In the genomic region with DNA sequence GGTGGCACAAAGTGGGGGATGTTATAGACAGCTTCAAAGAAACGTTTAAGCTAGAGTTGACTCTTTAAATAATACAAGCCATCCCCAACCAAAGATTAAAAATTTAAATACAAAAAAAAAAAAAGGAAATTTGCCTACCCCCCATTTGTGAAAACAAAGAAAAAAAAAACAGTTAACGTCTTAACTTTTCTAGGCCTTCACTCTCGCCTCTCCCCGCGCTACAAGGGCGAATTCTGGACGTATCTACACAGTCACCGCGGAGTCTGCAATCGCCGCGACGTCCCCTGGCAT, we compare ENCODE assay signal across 8 cellular contexts. TPM values are rescaled to one million over a fixed set of nuclear protein-coding genes. Genes with fewer than 3 reads are reported as not detected.
A peak's percentile ranks its signal among the peaks of the same experiment; 100 is the strongest.
DNase-seq lines count a peak whose midpoint lies in the region; ATAC-seq lines count a peak whose summit lies in the region.

No MANE protein-coding gene starts in this region.

- peak overlapping the region; percentile 80 to 94 for H3K4me3 ChIP-seq in mucosa of rectum (ENCODE audit: low read length in 2 of 2)

- no peak for ATAC-seq in stimulated activated naive CD8-positive, alpha-beta T cell treated with anti-CD3 and anti-CD28 coated beads, Interleukin-15, Interleukin-2, amounts not matched to agents 100 U/mL and 50 U/mL, for 24 hours

- H3K36me3 ChIP-seq in mucosa of rectum (ENCODE audit: control insufficient read depth in 2 of 2, insufficient read depth in 2 of 2, low read length in 2 of 2) = no peaks in the 10 kb centered on the region

- no peaks in the 10 kb centered on the region for H3K9me3 Mint-ChIP-seq in stimulated activated naive CD8-positive, alpha-beta T cell treated with anti-CD3 and anti-CD28 coated beads, Interleukin-15, Interleukin-2, amounts not matched to agents 100 ng/mL and 50 ng/mL, for 24 hours
- H3K9me3 Mint-ChIP-seq in dendritic cell treated with granulocyte-macrophage colony-stimulating factor and Interleukin-4, amounts not matched to agents 40 ng/mL and 50 ng/mL, for 4 days = no peaks in the 10 kb centered on the region

- H3K36me3 Mint-ChIP-seq in stimulated activated naive CD8-positive, alpha-beta T cell treated with anti-CD3 and anti-CD28 coated beads, Interleukin-15, Interleukin-2, amounts not matched to agents 100 ng/mL and 50 ng/mL, for 24 hours (ENCODE audit: low read depth) = peaks cover 16% of the 10 kb centered on the region
- H3K36me3 Mint-ChIP-seq in dendritic cell treated with granulocyte-macrophage colony-stimulating factor and Interleukin-4, amounts not matched to agents 40 ng/mL and 50 ng/mL, for 4 days (ENCODE audit: low read depth) = peaks cover 20% of the 10 kb centered on the region

- peak overlapping the region; percentile 83 to 93 for H3K9ac ChIP-seq in mucosa of rectum (ENCODE audit: low read depth in 1 of 2, low read length in 2 of 2)

- no peaks in the 10 kb centered on the region for H3K27me3 ChIP-seq in mucosa of rectum (ENCODE audit: control insufficient read depth in 2 of 2, insufficient read depth in 2 of 2, low read length in 2 of 2)

- H3K4me1 Mint-ChIP-seq in stimulated activated naive CD8-positive, alpha-beta T cell treated with anti-CD3 and anti-CD28 coated beads, Interleukin-15, Interleukin-2, amounts not matched to agents 100 ng/mL and 50 ng/mL, for 24 hours (ENCODE audit: low read depth) = peaks cover 34% of the 10 kb centered on the region
- peaks cover 51% of the 10 kb centered on the region for H3K4me1 Mint-ChIP-seq in dendritic cell treated with granulocyte-macrophage colony-stimulating factor and Interleukin-4, amounts not matched to agents 40 ng/mL and 50 ng/mL, for 4 days (ENCODE audit: low read depth)

- no peaks in the 10 kb centered on the region for H3K27me3 Mint-ChIP-seq in stimulated activated naive CD8-positive, alpha-beta T cell treated with anti-CD3 and anti-CD28 coated beads, Interleukin-15, Interleukin-2, amounts not matched to agents 100 ng/mL and 50 ng/mL, for 24 hours
- H3K27me3 Mint-ChIP-seq in dendritic cell treated with granulocyte-macrophage colony-stimulating factor and Interleukin-4, amounts not matched to agents 40 ng/mL and 50 ng/mL, for 4 days = no peaks in the 10 kb centered on the region

- intact Hi-C loops in dendritic cell treated with granulocyte-macrophage colony-stimulating factor and Interleukin-4, amounts not matched to agents 40 ng/mL and 50 ng/mL, for 4 days (cut with micrococcal nuclease) = loop anchor here (5.0 kb wide), 2 partner anchors 280 to 390 kb away; no protein-coding TSS in a partner anchor

- peaks cover 22 to 47% of the 10 kb centered on the region in 2 donors for H3K4me1 ChIP-seq in mucosa of rectum (ENCODE audit: control insufficient read depth in 2 of 2, insufficient read depth in 2 of 2, low read length in 2 of 2)

- peak overlapping the region; percentile 82 for H3K4me3 Mint-ChIP-seq in stimulated activated naive CD8-positive, alpha-beta T cell treated with anti-CD3 and anti-CD28 coated beads, Interleukin-15, Interleukin-2, amounts not matched to agents 100 ng/mL and 50 ng/mL, for 24 hours
- H3K4me3 Mint-ChIP-seq in dendritic cell treated with granulocyte-macrophage colony-stimulating factor and Interleukin-4, amounts not matched to agents 40 ng/mL and 50 ng/mL, for 4 days = peak overlapping the region; percentile 91

- H3K27ac Mint-ChIP-seq in stimulated activated naive CD8-positive, alpha-beta T cell treated with anti-CD3 and anti-CD28 coated beads, Interleukin-15, Interleukin-2, amounts not matched to agents 100 ng/mL and 50 ng/mL, for 24 hours = peak overlapping the region; percentile 9
- H3K27ac Mint-ChIP-seq in dendritic cell treated with granulocyte-macrophage colony-stimulating factor and Interleukin-4, amounts not matched to agents 40 ng/mL and 50 ng/mL, for 4 days = peak overlapping the region; percentile 95

- no peaks in the 10 kb centered on the region for H3K9me3 ChIP-seq in mucosa of rectum (ENCODE audit: control insufficient read depth in 2 of 2, low read length in 2 of 2)

- peak overlapping the region; percentile 90 for H3K27ac ChIP-seq in mucosa of rectum (ENCODE audit: low read depth in 2 of 2, low read length in 2 of 2)

- no peak for DNase-seq in stimulated activated naive CD8-positive, alpha-beta T cell treated with anti-CD3 and anti-CD28 coated beads, Interleukin-15, Interleukin-2, amounts not matched to agents 100 U/mL and 50 U/mL, for 24 hours
- no peak for DNase-seq in stimulated activated CD4-positive, alpha-beta T cell treated with anti-CD3 and anti-CD28 coated beads, Interleukin-2, amount 100 ng/mL, for 24 hours
- no peak for DNase-seq in mesenteric fat pad (ENCODE audit: low spot score)
- DNase-seq in NCI-H774 (lab: John Stamatoyannopoulos, UW) = no peak
- no peak for DNase-seq in MV-4-11 (lab: John Stamatoyannopoulos, UW)

RNA-seq across cellular contexts. Expression of a gene that starts 0.5 kb away (rescaled TPM):
- total RNA-seq in mesenteric fat pad = 119 TPM
